ENCODE assay signal across 8 cellular contexts in the genomic region with DNA sequence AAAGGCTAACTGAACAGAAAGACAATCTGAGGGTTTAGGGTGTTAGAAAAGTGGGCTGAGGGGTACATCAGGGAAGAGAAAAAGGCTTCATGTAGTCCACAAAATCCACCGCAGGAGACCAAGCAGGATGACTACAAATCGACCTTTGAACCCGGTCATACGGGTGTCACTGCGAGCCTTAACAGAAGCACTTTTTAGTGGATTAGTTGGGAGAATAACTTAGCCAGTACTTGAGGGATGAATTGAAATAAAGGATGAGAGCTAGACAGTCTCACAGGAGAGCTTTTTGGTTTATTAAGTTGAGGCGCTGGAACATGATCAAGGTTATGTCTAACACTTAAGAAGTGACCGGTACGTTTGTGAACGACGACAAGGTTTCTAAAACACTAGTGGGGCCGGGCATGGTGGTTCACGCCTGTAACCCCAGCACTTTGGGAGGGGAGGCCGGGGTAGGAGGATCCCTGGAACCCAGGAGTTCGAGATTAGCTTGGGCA. TPM values are rescaled to one million over a fixed set of nuclear protein-coding genes. Genes with fewer than 3 reads are reported as not detected.
DNase-seq lines count a peak whose midpoint lies in the region; ATAC-seq, FAIRE-seq and TF ChIP-seq lines count a peak whose summit lies in the region.

No MANE protein-coding gene starts in this region.

- peak overlapping the region; percentile 78 for H3K9ac ChIP-seq in GM23248

- H3K36me3 ChIP-seq in GM23248 (ENCODE audit: low read depth), result 0 out of 2 replicates have a peak, but pooled peaks cover 10% of the 10 kb centered on the region
- no peaks in the 10 kb centered on the region for H3K36me3 ChIP-seq in gastroesophageal sphincter

- peaks cover 20% of the 10 kb centered on the region for H3K4me1 ChIP-seq in GM23248 (ENCODE audit: insufficient read depth)
- H3K4me1 ChIP-seq in gastroesophageal sphincter, result peaks cover 0 to 34% (median 8%) of the 10 kb centered on the region in 3 donors

- peaks cover 46% of the 10 kb centered on the region for H3K79me2 ChIP-seq in GM23248 (ENCODE audit: insufficient read depth)

- H3K27me3 ChIP-seq in GM23248 (replicated peaks; ENCODE audit: insufficient read depth) (no peaks in the 10 kb centered on the region), gastroesophageal sphincter (no peaks in the 10 kb centered on the region)

- 62 to 64% methylated on average over 14 of the region's 14 CpGs for WGBS in GM23248 (ENCODE audit: low coverage in 1 of 2, low lambda C conversion rate in 2 of 2, missing lambda C conversion rate in 2 of 2), 2 experiments
- 52 to 56% methylated on average over 8 to 13 of the region's 14 CpGs for WGBS in gastroesophageal sphincter (ENCODE audit: low coverage in 1 of 2), 2 donors

- no peaks in the 10 kb centered on the region for H3K36me3 Mint-ChIP-seq in T-cell

- FAIRE-seq in HTR-8/SVneo (lab: Jason Lieb, UNC) (no peak), H54 (lab: Jason Lieb, UNC) (no peak)

- no peak for ATAC-seq in T-cell (replicated peaks in 1 of 4)
- ATAC-seq in gastroesophageal sphincter, result no peak
- no peak for ATAC-seq in HG02623 (IDR thresholded peaks at IDR 0.05; ENCODE audit: unreplicated experiment)

- H4K20me1 ChIP-seq in GM23248 (ENCODE audit: insufficient read depth), result peaks cover 6% of the 10 kb centered on the region

- no peaks in the 10 kb centered on the region for H3K9me3 Mint-ChIP-seq in T-cell

- H3K4me3 ChIP-seq in GM23248 (peak overlapping the region; percentile 76), gastroesophageal sphincter (peak overlapping the region; percentile 55 to 86), skeletal muscle cell (ENCODE audit: low read depth, low read length) (peak overlapping the region; percentile 57)

- H3K4me2 ChIP-seq in GM23248 (ENCODE audit: unreplicated experiment), result peak overlapping the region; percentile 84

- H3K9me2 ChIP-seq in GM23248 (ENCODE audit: insufficient read depth), result no peaks in the 10 kb centered on the region

- no peak for TF ChIP-seq POLR2A in gastroesophageal sphincter (IDR thresholded peaks at IDR 0.05)
- TF ChIP-seq POLR2A in H54 (IDR thresholded peaks at IDR 0.05; ENCODE audit: low read depth, low read length), result no peak

- peak overlapping the region; percentile 88 to 95 for H3K27ac Mint-ChIP-seq in T-cell

- in situ Hi-C loops in GM23248 (cut with MboI), result no loop called here

- peak overlapping the region; percentile 92 to 95 (median 95) for H3K4me3 Mint-ChIP-seq in T-cell

- peak overlapping the region; percentile 87 for H2AFZ ChIP-seq in GM23248

- DNase-seq in GM23248, result no peak
- DNase-seq in T-cell, result peak in 2 of 34 experiments; percentile 1 to 16
- no peak for DNase-seq in skeletal muscle cell (ENCODE audit: low read depth)
- no peak for DNase-seq in HTR-8/SVneo (ENCODE audit: insufficient read length, low spot score)
- DNase-seq in NCI-H187 treated with DMSO at 0.1 percent for 48 hours (lab: John Stamatoyannopoulos, UW), result no peak
- no peak for DNase-seq in H54 (ENCODE audit: insufficient read length, low spot score)

- H3K27ac ChIP-seq in GM23248 (peak overlapping the region; percentile 82), gastroesophageal sphincter (peak overlapping the region; percentile 85 to 98 (median 98))

- CTCF ChIA-PET in T-cell (lab: Charles Lee), result interaction anchor here in 1 of 2 donors (0.6 to 1.0 kb wide), 2 partner anchors 18 to 163 kb away, joined by 3 read pairs; no protein-coding TSS in a partner anchor

- TF ChIP-seq EP300 in gastroesophageal sphincter (IDR thresholded peaks at IDR 0.05), result no peak

- no peaks in the 10 kb centered on the region for H3K27me3 Mint-ChIP-seq in T-cell

- POLR2A ChIA-PET in T-cell (lab: Charles Lee), result interaction anchor here in 1 of 2 donors (0.6 to 0.7 kb wide), 2 partner anchors 118 to 1070 kb away, joined by 5 to 6 read pairs; no protein-coding TSS in a partner anchor

- peaks cover 42% of the 10 kb centered on the region for H3F3A ChIP-seq in GM23248 (ENCODE audit: insufficient read depth)

- no peak for TF ChIP-seq CTCF in gastroesophageal sphincter (IDR thresholded peaks at IDR 0.05)

- peaks cover 41 to 46% (median 43%) of the 10 kb centered on the region in 3 donors for H3K4me1 Mint-ChIP-seq in T-cell

- H3K9me3 ChIP-seq in GM23248 (ENCODE audit: low read depth) (no peaks in the 10 kb centered on the region), gastroesophageal sphincter (no peaks in the 10 kb centered on the region)

RNA-seq across cellular contexts. Expression of a gene that starts 1.2 kb away (rescaled TPM):
- total RNA-seq in GM23248 (2014; rRNA removed; shearing (Covaris generic)), result 186 and 243 TPM in 2 replicates
- 96.9 and 101 TPM in 2 replicates for polyA plus RNA-seq in GM23248 (2016; fragmentation: Nextera tagmentation; extraction: Ambion mirVana)
- total RNA-seq in T-cell (10 to 100 TPM; 10.4 to 12.6 (median 11.6) TPM), gastroesophageal sphincter (10 to 100 TPM; 41.7 to 84.8 (median 58.0) TPM)
